Comparison of ENCODE assay signal across 9 cellular contexts in genomic region chr7:5634107-5634950, GRCh38. TPM values are rescaled to one million over a fixed set of nuclear protein-coding genes. Genes with fewer than 3 reads are reported as not detected.
DNase-seq lines count a peak whose midpoint lies in the region; ATAC-seq and TF ChIP-seq lines count a peak whose summit lies in the region.
"Had no signal": no experiment of that assay in that cellular context is flagged by ENCODE, and none has a peak within 500 bp of the region (broad histone marks: within the 10 kb centered on the region; RNA-seq: fewer than 3 reads in every experiment).

No MANE protein-coding gene starts in this region.

- TF ChIP-seq EP300 in upper lobe of left lung (IDR thresholded peaks at IDR 0.05) = no peak

- no peaks in the 10 kb centered on the region for H3K27me3 ChIP-seq in upper lobe of left lung

- no peaks in the 10 kb centered on the region for H3K27me3 Mint-ChIP-seq in activated CD4-positive, alpha-beta T cell treated with anti-CD3 and anti-CD28 coated beads for 36 hours
- H3K27me3 Mint-ChIP-seq in activated CD4-positive, alpha-beta T cell treated with anti-CD3 and anti-CD28 coated beads, Interleukin-2, amount 10 ng/mL, durations not matched to agents 24 days and 14 days = no peaks in the 10 kb centered on the region
- H3K27me3 Mint-ChIP-seq: CD4-positive, CD25-positive, alpha-beta regulatory T cell had no signal

- no peak for DNase-seq in activated CD4-positive, alpha-beta T cell treated with anti-CD3 and anti-CD28 coated beads for 36 hours
- no peak for DNase-seq in activated CD4-positive, alpha-beta T cell treated with anti-CD3 and anti-CD28 coated beads, Interleukin-2, amount 50 U/mL, for 48 hours
- peak; percentile 43 to 64 for DNase-seq in lung microvascular endothelial cell (ENCODE audit: low read depth in 2 of 2)
- DNase-seq in upper lobe of left lung = peak in 1 of 2 donors; percentile 34
- DNase-seq in NCI-H2107 (lab: John Stamatoyannopoulos, UW) = no peak
- DNase-seq in activated CD4-positive, alpha-beta T cell treated with anti-CD3 and anti-CD28 coated beads, Interleukin-2, amount 10 ng/mL, durations not matched to agents 24 days and 14 days = no peak
- DNase-seq: CD4-positive, CD25-positive, alpha-beta regulatory T cell had no signal

- H3K27ac ChIP-seq in cingulate gyrus (ENCODE audit: low read depth, low read length) (peak overlapping the region; percentile 88), upper lobe of left lung (peak overlapping the region; percentile 56 to 81 (median 76))

- peaks cover 19 to 48% (median 36%) of the 10 kb centered on the region in 4 donors for H3K4me1 ChIP-seq in upper lobe of left lung

- no peak overlapping the region for H3K4me3 Mint-ChIP-seq in activated CD4-positive, alpha-beta T cell treated with anti-CD3 and anti-CD28 coated beads for 36 hours
- no peak overlapping the region for H3K4me3 Mint-ChIP-seq in activated CD4-positive, alpha-beta T cell treated with anti-CD3 and anti-CD28 coated beads, Interleukin-2, amount 10 ng/mL, durations not matched to agents 24 days and 14 days

- no peak for TF ChIP-seq POLR2A in upper lobe of left lung (IDR thresholded peaks at IDR 0.05)

- TF ChIP-seq CTCF in upper lobe of left lung (IDR thresholded peaks at IDR 0.05) = no peak

- CTCF ChIA-PET in activated CD4-positive, alpha-beta T cell treated with anti-CD3 and anti-CD28 coated beads for 36 hours (lab: Charles Lee) = interaction anchor here (0.6 to 1.8 kb wide), 4 partner anchors 8 to 137 kb away, joined by 3 to 5 read pairs (median 3); no protein-coding TSS in a partner anchor

- H3K4me3 ChIP-seq in upper lobe of left lung = peak overlapping the region in 1 of 4 donors; percentile 0

- H3K4me1 Mint-ChIP-seq in activated CD4-positive, alpha-beta T cell treated with anti-CD3 and anti-CD28 coated beads for 36 hours = peaks cover 33% of the 10 kb centered on the region
- peaks cover 21% of the 10 kb centered on the region for H3K4me1 Mint-ChIP-seq in activated CD4-positive, alpha-beta T cell treated with anti-CD3 and anti-CD28 coated beads, Interleukin-2, amount 10 ng/mL, durations not matched to agents 24 days and 14 days

- 31 to 53% methylated on average over 5 to 10 of the region's 12 CpGs for WGBS in upper lobe of left lung, 2 donors

- peaks cover 3 to 32% (median 13%) of the 10 kb centered on the region in 4 donors for H3K36me3 ChIP-seq in upper lobe of left lung

- no peaks in the 10 kb centered on the region for H3K9me3 ChIP-seq in upper lobe of left lung

- no peaks in the 10 kb centered on the region for H3K9me3 Mint-ChIP-seq in activated CD4-positive, alpha-beta T cell treated with anti-CD3 and anti-CD28 coated beads for 36 hours (ENCODE audit: low read depth)
- no peaks in the 10 kb centered on the region for H3K9me3 Mint-ChIP-seq in activated CD4-positive, alpha-beta T cell treated with anti-CD3 and anti-CD28 coated beads, Interleukin-2, amount 10 ng/mL, durations not matched to agents 24 days and 14 days
- H3K9me3 Mint-ChIP-seq: CD4-positive, CD25-positive, alpha-beta regulatory T cell had no signal

- intact Hi-C loops in activated CD4-positive, alpha-beta T cell treated with anti-CD3 and anti-CD28 coated beads for 36 hours (cut with DNase I, micrococcal nuclease) = no loop called here
- intact Hi-C loops in activated CD4-positive, alpha-beta T cell treated with anti-CD3 and anti-CD28 coated beads, Interleukin-2, amount 10 ng/mL, durations not matched to agents 24 days and 14 days (cut with micrococcal nuclease) = no loop called here

- H3K27ac Mint-ChIP-seq in activated CD4-positive, alpha-beta T cell treated with anti-CD3 and anti-CD28 coated beads for 36 hours = peak overlapping the region; percentile 65
- no peak overlapping the region for H3K27ac Mint-ChIP-seq in activated CD4-positive, alpha-beta T cell treated with anti-CD3 and anti-CD28 coated beads, Interleukin-2, amount 10 ng/mL, durations not matched to agents 24 days and 14 days

- H3K36me3 Mint-ChIP-seq in activated CD4-positive, alpha-beta T cell treated with anti-CD3 and anti-CD28 coated beads for 36 hours (ENCODE audit: low read depth) = peaks cover 35% of the 10 kb centered on the region
- peaks cover 38% of the 10 kb centered on the region for H3K36me3 Mint-ChIP-seq in activated CD4-positive, alpha-beta T cell treated with anti-CD3 and anti-CD28 coated beads, Interleukin-2, amount 10 ng/mL, durations not matched to agents 24 days and 14 days (ENCODE audit: low read depth)

- POLR2A ChIA-PET in activated CD4-positive, alpha-beta T cell treated with anti-CD3 and anti-CD28 coated beads for 36 hours (lab: Charles Lee) = no interaction called here

- ATAC-seq in activated CD4-positive, alpha-beta T cell treated with anti-CD3 and anti-CD28 coated beads for 36 hours = no peak
- ATAC-seq in upper lobe of left lung (ENCODE audit: low FRiP score in 2 of 2) = peak; percentile 63 to 85
- ATAC-seq in HG02970 (IDR thresholded peaks at IDR 0.05; ENCODE audit: low FRiP score, unreplicated experiment) = no peak

RNA-seq across cellular contexts. Expression of gene FSCN1, which starts 41.7 kb away (rescaled TPM):
- 10 to 100 TPM; 18.5 to 21.0 TPM for total RNA-seq in activated CD4-positive, alpha-beta T cell treated with anti-CD3 and anti-CD28 coated beads for 36 hours
- total RNA-seq in lung microvascular endothelial cell = 220 and 298 TPM in 2 replicates
- total RNA-seq in upper lobe of left lung = 10 to 100 TPM in 5 of 6 donors, 1 to 10 TPM in 1; 9.7 to 77.3 (median 25.5) TPM
- 39.3 and 41.2 TPM in 2 replicates for total RNA-seq in activated CD4-positive, alpha-beta T cell treated with anti-CD3 and anti-CD28 coated beads, Interleukin-2, amount 10 ng/mL, durations not matched to agents 24 days and 14 days

Comparison
In these comparisons a context has a peak if more than half of its experiments do, and no peak if none do; other contexts are left out.
1. ATAC-seq: peak in upper lobe of left lung (2 of 2); none in activated CD4-positive, alpha-beta T cell treated with anti-CD3 and anti-CD28 coated beads for 36 hours (single experiment) and HG02970 (single experiment).
2. DNase-seq: peak in lung microvascular endothelial cell (2 of 2); none in activated CD4-positive, alpha-beta T cell treated with anti-CD3 and anti-CD28 coated beads for 36 hours (single experiment), activated CD4-positive, alpha-beta T cell treated with anti-CD3 and anti-CD28 coated beads, Interleukin-2, amount 50 U/mL, for 48 hours (0 of 2), NCI-H2107 (single experiment) and activated CD4-positive, alpha-beta T cell treated with anti-CD3 and anti-CD28 coated beads, Interleukin-2, amount 10 ng/mL, durations not matched to agents 24 days and 14 days (single experiment).